17 cellular contexts compared by ENCODE assay signal in genomic region chr14:105852378-105853088, GRCh38.
A peak's percentile ranks its signal among the peaks of the same experiment; 100 is the strongest.
DNase-seq lines count a peak whose midpoint lies in the region; ATAC-seq, FAIRE-seq and TF ChIP-seq lines count a peak whose summit lies in the region.
"Had no signal": no experiment of that assay in that cellular context is flagged by ENCODE, and none has a peak within 500 bp of the region (broad histone marks: within the 10 kb centered on the region; RNA-seq: fewer than 3 reads in every experiment).

No MANE protein-coding gene starts in this region.

- peak; percentile 96 for TF ChIP-seq POLR2A in GM12891 (IDR thresholded peaks at IDR 0.05; ENCODE audit: low read depth, low read length)
- no peak for TF ChIP-seq POLR2A in spleen (IDR thresholded peaks at IDR 0.05)

- H3K4me1 ChIP-seq in spleen = peaks cover 0 to 30% (median 14%) of the 10 kb centered on the region in 6 donors
- H3K4me1 ChIP-seq: sigmoid colon, upper lobe of left lung had no signal

- no peak overlapping the region for H2AFZ ChIP-seq in SU-DHL-6 (ENCODE audit: low read depth, low read length, severe bottlenecking)

- H3K9me3 ChIP-seq in SU-DHL-6 (ENCODE audit: insufficient read depth, low read length) = no peaks in the 10 kb centered on the region
- H3K9me3 ChIP-seq in spleen = no peaks in the 10 kb centered on the region
- H3K9me3 ChIP-seq: neutrophil, sigmoid colon, upper lobe of left lung had no signal

- no peaks in the 10 kb centered on the region for H3K27me3 ChIP-seq in SU-DHL-6 (ENCODE audit: low read length)
- H3K27me3 ChIP-seq in spleen (replicated peaks in 1 of 7) = no peaks in the 10 kb centered on the region
- H3K27me3 ChIP-seq: sigmoid colon, upper lobe of left lung had no signal

- no peak for TF ChIP-seq CTCF in SU-DHL-6 (IDR thresholded peaks at IDR 0.05; ENCODE audit: insufficient read depth, low read length, poor library complexity, severe bottlenecking)
- TF ChIP-seq CTCF in spleen (IDR thresholded peaks at IDR 0.05 in 8 of 11, conservative IDR thresholded peaks at IDR 0.05 in 3 of 11) = no peak

- peak overlapping the region; percentile 19; the same call in 1 of the 2 replicates for H3K9ac ChIP-seq in SU-DHL-6 (ENCODE audit: low read length)

- no peaks in the 10 kb centered on the region for H3K9me3 Mint-ChIP-seq in activated CD8-positive, alpha-beta memory T cell treated with anti-CD3 and anti-CD28 coated beads, Interleukin-2, amount 10 ng/mL, durations not matched to agents 7 days and 5 days (ENCODE audit: low read depth)
- H3K9me3 Mint-ChIP-seq: activated CD4-positive, alpha-beta T cell treated with anti-CD3 and anti-CD28 coated beads, Interleukin-2, amount 10 ng/mL, durations not matched to agents 24 days and 14 days had no signal

- no peak for ATAC-seq in activated CD8-positive, alpha-beta memory T cell treated with anti-CD3 and anti-CD28 coated beads, Interleukin-2, amount 10 ng/mL, durations not matched to agents 7 days and 5 days

- CTCF ChIA-PET in activated CD8-positive, alpha-beta memory T cell treated with anti-CD3 and anti-CD28 coated beads, Interleukin-2, amount 10 ng/mL, durations not matched to agents 7 days and 5 days (lab: Charles Lee) = no interaction called here

- no peak overlapping the region for H3K4me3 Mint-ChIP-seq in activated CD8-positive, alpha-beta memory T cell treated with anti-CD3 and anti-CD28 coated beads, Interleukin-2, amount 10 ng/mL, durations not matched to agents 7 days and 5 days
- H3K4me3 Mint-ChIP-seq: activated CD4-positive, alpha-beta T cell treated with anti-CD3 and anti-CD28 coated beads, Interleukin-2, amount 10 ng/mL, durations not matched to agents 24 days and 14 days; HFFc6; mesothelial cell of epicardium had no signal

- H3K36me3 ChIP-seq in SU-DHL-6 (ENCODE audit: low read length) (peaks cover 9% of the 10 kb centered on the region; the same call in 1 of the 2 replicates), spleen (peaks cover 0 to 58% (median 9%) of the 10 kb centered on the region in 6 donors)
- H3K36me3 ChIP-seq: neutrophil, sigmoid colon, upper lobe of left lung had no signal

- peak; percentile 26 for DNase-seq in activated CD8-positive, alpha-beta memory T cell treated with anti-CD3 and anti-CD28 coated beads, Interleukin-2, amount 10 ng/mL, durations not matched to agents 7 days and 5 days
- no peak for DNase-seq in activated CD8-positive, alpha-beta memory T cell treated with anti-CD3 and anti-CD28 coated beads, Interleukin-2, amount 50 U/mL, for 48 hours
- DNase-seq in GM12891 (ENCODE audit: insufficient read length, low spot score) (no peak), spleen (peak; percentile 83), glomerular visceral epithelial cell (ENCODE audit: extremely low spot score) (no peak), NCI-H748 treated with DMSO at 0.1 percent for 48 hours (lab: John Stamatoyannopoulos, UW) (no peak)
- DNase-seq in central memory CD4-positive, alpha-beta T cell = no peak
- DNase-seq: ACHN; HFFc6; IMR-90; stimulated activated CD4-positive, alpha-beta T cell treated with anti-CD3 and anti-CD28 coated beads, Interleukin-4, amount 100 ng/mL, for 1 hour had no signal

- H3K4me2 ChIP-seq in SU-DHL-6 (ENCODE audit: low read depth, low read length, poor library complexity, severe bottlenecking) = no peak overlapping the region

- intact Hi-C loops in spleen (cut with DNase I; ENCODE audit: low total_unique reads) = no loop called here

- no peaks in the 10 kb centered on the region; the same call in 1 of the 2 replicates for H4K20me1 ChIP-seq in SU-DHL-6 (ENCODE audit: low read depth, low read length)

- no peak overlapping the region for H3K4me3 ChIP-seq in SU-DHL-6 (ENCODE audit: insufficient read depth, low read length, poor library complexity, severe bottlenecking)
- H3K4me3 ChIP-seq in spleen = no peak overlapping the region
- H3K4me3 ChIP-seq: sigmoid colon, upper lobe of left lung had no signal

- H3K4me1 Mint-ChIP-seq in activated CD8-positive, alpha-beta memory T cell treated with anti-CD3 and anti-CD28 coated beads, Interleukin-2, amount 10 ng/mL, durations not matched to agents 7 days and 5 days = peaks cover 17% of the 10 kb centered on the region
- H3K4me1 Mint-ChIP-seq: mesothelial cell of epicardium had no signal

- H3K79me2 ChIP-seq in SU-DHL-6 (ENCODE audit: insufficient read depth, low read length) = peaks cover 11% of the 10 kb centered on the region; the same call in 1 of the 2 replicates

- no peak for FAIRE-seq in GM12891 (lab: Jason Lieb, UNC)

- 75 to 87% (median 82%) methylated on average over 9 to 17 of the region's 17 CpGs for WGBS in spleen, 5 donors

- H3K27ac Mint-ChIP-seq in activated CD8-positive, alpha-beta memory T cell treated with anti-CD3 and anti-CD28 coated beads, Interleukin-2, amount 10 ng/mL, durations not matched to agents 7 days and 5 days = no peak overlapping the region
- H3K27ac Mint-ChIP-seq: activated CD4-positive, alpha-beta T cell treated with anti-CD3 and anti-CD28 coated beads, Interleukin-2, amount 10 ng/mL, durations not matched to agents 24 days and 14 days; HFFc6; mesothelial cell of epicardium had no signal

- H3K9me2 ChIP-seq in SU-DHL-6 (replicated peaks; ENCODE audit: insufficient read depth, low read length) = no peaks in the 10 kb centered on the region

- H3K27ac ChIP-seq in SU-DHL-6 (ENCODE audit: low read depth, low read length) (peak overlapping the region; percentile 99), spleen (peak overlapping the region in 3 of 8 donors; percentile 32 to 93 (median 49))
- H3K27ac ChIP-seq: neutrophil, sigmoid colon, upper lobe of left lung had no signal

- H3K36me3 Mint-ChIP-seq in activated CD8-positive, alpha-beta memory T cell treated with anti-CD3 and anti-CD28 coated beads, Interleukin-2, amount 10 ng/mL, durations not matched to agents 7 days and 5 days = peaks cover 8% of the 10 kb centered on the region

- H3K27me3 Mint-ChIP-seq in activated CD8-positive, alpha-beta memory T cell treated with anti-CD3 and anti-CD28 coated beads, Interleukin-2, amount 10 ng/mL, durations not matched to agents 7 days and 5 days = no peaks in the 10 kb centered on the region
- H3K27me3 Mint-ChIP-seq: activated CD4-positive, alpha-beta T cell treated with anti-CD3 and anti-CD28 coated beads, Interleukin-2, amount 10 ng/mL, durations not matched to agents 24 days and 14 days had no signal

- peaks cover 83% of the 10 kb centered on the region for H3F3A ChIP-seq in SU-DHL-6 (ENCODE audit: insufficient read depth)

TF ChIP-seq in GM12891, 5 proteins besides CTCF, POLR2A, EP300 and RAD21:
- no peak for TF ChIP-seq TAF1 (IDR thresholded peaks at IDR 0.05; ENCODE audit: low read depth, low read length)
- peak; percentile 98 for TF ChIP-seq POLR2AphosphoS5 (IDR thresholded peaks at IDR 0.05; ENCODE audit: low read depth, low read length)
- no peak for TF ChIP-seq PAX5 (IDR thresholded peaks at IDR 0.05; ENCODE audit: insufficient read depth, low read length, severe bottlenecking)
- peak; percentile 73 for TF ChIP-seq POU2F2 (IDR thresholded peaks at IDR 0.05; ENCODE audit: low read depth, low read length)

Comparison
In these comparisons a context has a peak if more than half of its experiments do, and no peak if none do; other contexts are left out.
1. DNase-seq: peak in activated CD8-positive, alpha-beta memory T cell treated with anti-CD3 and anti-CD28 coated beads, Interleukin-2, amount 10 ng/mL, durations not matched to agents 7 days and 5 days (single experiment) and spleen (single experiment); none in activated CD8-positive, alpha-beta memory T cell treated with anti-CD3 and anti-CD28 coated beads, Interleukin-2, amount 50 U/mL, for 48 hours (single experiment), GM12891 (single experiment), central memory CD4-positive, alpha-beta T cell (single experiment), glomerular visceral epithelial cell (single experiment) and NCI-H748 treated with DMSO at 0.1 percent for 48 hours (single experiment).